In the genomic region with DNA sequence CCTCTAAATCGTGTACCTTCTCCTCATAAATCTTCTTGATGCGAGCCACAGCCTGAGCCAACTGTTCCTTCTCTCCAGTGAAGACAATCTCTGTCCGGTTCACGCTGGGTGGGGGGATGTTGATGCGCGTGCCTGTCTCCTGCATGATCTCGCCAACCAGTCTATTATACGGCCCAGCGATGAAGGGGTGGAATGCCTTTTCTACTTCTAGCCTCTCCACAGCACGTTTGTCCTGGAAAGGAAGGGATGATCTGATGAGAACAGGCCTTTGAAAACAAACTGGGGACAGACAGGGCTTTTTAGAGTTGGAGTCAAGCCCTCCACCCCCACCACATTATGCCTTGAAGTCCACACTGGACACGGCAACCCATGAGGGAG, we compare ENCODE assay signal across 17 cellular contexts. TPM values are rescaled to one million over a fixed set of nuclear protein-coding genes. Genes with fewer than 3 reads are reported as not detected.
DNase-seq lines count a peak whose midpoint lies in the region; ATAC-seq and TF ChIP-seq lines count a peak whose summit lies in the region.
"Had no signal": no experiment of that assay in that cellular context is flagged by ENCODE, and none has a peak within 500 bp of the region (broad histone marks: within the 10 kb centered on the region; RNA-seq: fewer than 3 reads in every experiment).

No MANE protein-coding gene starts in this region.

- no peak overlapping the region for H3K4me3 Mint-ChIP-seq in H9
- H3K4me3 Mint-ChIP-seq in memory B cell, result no peak overlapping the region
- no peak overlapping the region for H3K4me3 Mint-ChIP-seq in activated naive CD8-positive, alpha-beta T cell treated with anti-CD3 and anti-CD28 coated beads for 36 hours
- H3K4me3 Mint-ChIP-seq: CD8-positive, alpha-beta T cell had no signal

- no peak overlapping the region for H3K23ac ChIP-seq in H9 (ENCODE audit: insufficient read length, low read depth, low read length)

- no peak overlapping the region for H2BK5ac ChIP-seq in H9 (ENCODE audit: insufficient read length, low read length)

- no peak overlapping the region for H4K5ac ChIP-seq in H9 (ENCODE audit: insufficient read length, low read depth, low read length)

- H2BK15ac ChIP-seq in H9 (ENCODE audit: low read depth, low read length), result no peak overlapping the region

- H3K4me3 ChIP-seq in body of pancreas (no peak overlapping the region), testis (no peak overlapping the region)
- H3K4me3 ChIP-seq: GM23248, SJSA1 had no signal

- H2BK120ac ChIP-seq in H9 (ENCODE audit: low read depth, low read length, poor library complexity, severe bottlenecking), result no peak overlapping the region

- peaks cover 7 to 49% of the 10 kb centered on the region in 2 donors for H3K36me3 ChIP-seq in body of pancreas (replicated peaks in 1 of 2; ENCODE audit: insufficient read depth in 1 of 2, low read depth in 2 of 2)
- no peaks in the 10 kb centered on the region for H3K36me3 ChIP-seq in testis (ENCODE audit: low read depth, missing control alignments)

- H3K4me1 ChIP-seq in H9 (ENCODE audit: insufficient read depth, low read length) (no peaks in the 10 kb centered on the region), body of pancreas (peaks cover 24% of the 10 kb centered on the region), testis (peaks cover 5% of the 10 kb centered on the region)
- H3K4me1 ChIP-seq: BE2C, SJSA1 had no signal

- no peak overlapping the region for H2BK20ac ChIP-seq in H9 (ENCODE audit: low read depth, low read length, poor library complexity, severe bottlenecking)

- H3K79me1 ChIP-seq in H9 (ENCODE audit: insufficient read depth, low read depth, low read length, poor library complexity, severe bottlenecking), result no peaks in the 10 kb centered on the region

- peak; percentile 12 for DNase-seq in H9
- DNase-seq in body of pancreas, result no peak
- no peak for DNase-seq in memory B cell (ENCODE audit: low spot score in 2 of 2)
- DNase-seq in testis, result peak; percentile 13
- no peak for DNase-seq in activated naive CD8-positive, alpha-beta T cell treated with anti-CD3 and anti-CD28 coated beads for 36 hours
- DNase-seq in stimulated activated naive CD4-positive, alpha-beta T cell (lab: John Stamatoyannopoulos, UW), result no peak
- DNase-seq: BE2C; CD8-positive, alpha-beta T cell; DMS 273 treated with DMSO at 0.1 percent for 48 hours; GDM1; GM23248; KBM-7; NCI-H1436 treated with DMSO at 0.1 percent for 48 hours; NCI-H2081; NCI-H748 treated with DMSO at 0.1 percent for 48 hours had no signal

- H4K8ac ChIP-seq in H9 (replicated peaks; ENCODE audit: insufficient read length, low read depth, low read length), result no peak overlapping the region

- no CpG with 5 or more reads among the region's 11 CpGs for WGBS in H9 (ENCODE audit: extremely low coverage, insufficient read length, low lambda C conversion rate)
- WGBS in body of pancreas, 2 donors, result 65 to 66% methylated on average over 10 to 11 of the region's 11 CpGs
- 67 to 84% methylated on average over 11 of the region's 11 CpGs for WGBS in testis, 2 donors

- H2AFZ ChIP-seq in H9 (ENCODE audit: low read length), result no peak overlapping the region
- H2AFZ ChIP-seq: GM23248 had no signal

- H3K4me1 Mint-ChIP-seq in H9 (no peaks in the 10 kb centered on the region), memory B cell (no peaks in the 10 kb centered on the region)
- H3K4me1 Mint-ChIP-seq in activated naive CD8-positive, alpha-beta T cell treated with anti-CD3 and anti-CD28 coated beads for 36 hours, result no peaks in the 10 kb centered on the region

- H3K36me3 Mint-ChIP-seq in H9 (ENCODE audit: insufficient read depth in 1 of 3, low read depth in 3 of 3) (peaks cover 42 to 93% (median 90%) of the 10 kb centered on the region in 3 experiments), memory B cell (peaks cover 39% of the 10 kb centered on the region)
- H3K36me3 Mint-ChIP-seq in activated naive CD8-positive, alpha-beta T cell treated with anti-CD3 and anti-CD28 coated beads for 36 hours, result peaks cover 37% of the 10 kb centered on the region

- no peak for TF ChIP-seq POLR2A in body of pancreas (IDR thresholded peaks at IDR 0.05)
- no peak for TF ChIP-seq POLR2A in testis (IDR thresholded peaks at IDR 0.05)

- no peaks in the 10 kb centered on the region for H4K20me1 ChIP-seq in H9 (ENCODE audit: control insufficient read depth, insufficient read depth, insufficient read length)

- no peak overlapping the region for H3K56ac ChIP-seq in H9 (ENCODE audit: insufficient read length, low read depth, low read length)

- no peak overlapping the region for H3K14ac ChIP-seq in H9 (ENCODE audit: insufficient read depth, low read length)

- no peak overlapping the region for H3K9ac ChIP-seq in H9 (ENCODE audit: extremely low read depth, insufficient read length, low read length)

- intact Hi-C loops in body of pancreas (cut with DNase I), result no loop called here
- intact Hi-C loops in testis (cut with DNase I; ENCODE audit: low total_unique reads), result no loop called here

- peak overlapping the region in 2 of 3 experiments; percentile 26 to 34; a peak in 2 of 7 replicates for H3K27ac Mint-ChIP-seq in H9
- peak overlapping the region; percentile 11 for H3K27ac Mint-ChIP-seq in memory B cell
- H3K27ac Mint-ChIP-seq in activated naive CD8-positive, alpha-beta T cell treated with anti-CD3 and anti-CD28 coated beads for 36 hours, result no peak overlapping the region
- H3K27ac Mint-ChIP-seq: CD8-positive, alpha-beta T cell had no signal

- H3K27ac ChIP-seq in H9 (ENCODE audit: insufficient read length, low read depth, low read length) (no peak overlapping the region), body of pancreas (peak overlapping the region; percentile 37 to 64 (median 45)), testis (peak overlapping the region in 1 of 2 donors; percentile 55)
- H3K27ac ChIP-seq: SJSA1 had no signal

- H3K23me2 ChIP-seq in H9 (ENCODE audit: insufficient read length, low read depth, low read length, poor library complexity, severe bottlenecking), result no peaks in the 10 kb centered on the region

- H3K9me3 ChIP-seq in H9 (ENCODE audit: control insufficient read depth, low read depth, low read length) (no peaks in the 10 kb centered on the region), body of pancreas (no peaks in the 10 kb centered on the region), testis (no peaks in the 10 kb centered on the region)
- H3K9me3 ChIP-seq: BE2C, SJSA1 had no signal

- TF ChIP-seq CTCF in H9 (conservative IDR thresholded peaks at IDR 0.05) (no peak), body of pancreas (IDR thresholded peaks at IDR 0.05) (no peak), testis (IDR thresholded peaks at IDR 0.05) (no peak)

- H4K91ac ChIP-seq in H9 (ENCODE audit: insufficient read length, low read depth, low read length), result no peak overlapping the region

- no peak overlapping the region for H2AK5ac ChIP-seq in H9 (ENCODE audit: insufficient read length, low read length)

- H3K18ac ChIP-seq in H9 (ENCODE audit: insufficient read length, low read depth, low read length), result no peak overlapping the region

- no peak overlapping the region for H3K4me2 ChIP-seq in H9 (ENCODE audit: insufficient read depth, insufficient read length, low read length)

- H3K9me3 Mint-ChIP-seq in H9 (no peaks in the 10 kb centered on the region), memory B cell (no peaks in the 10 kb centered on the region)
- no peaks in the 10 kb centered on the region for H3K9me3 Mint-ChIP-seq in activated naive CD8-positive, alpha-beta T cell treated with anti-CD3 and anti-CD28 coated beads for 36 hours
- H3K9me3 Mint-ChIP-seq: CD8-positive, alpha-beta T cell had no signal

- no peaks in the 10 kb centered on the region for H3K79me2 ChIP-seq in H9 (ENCODE audit: insufficient read depth, low read length)

- no peaks in the 10 kb centered on the region for H3K27me3 ChIP-seq in H9 (ENCODE audit: insufficient read depth, low read length)
- H3K27me3 ChIP-seq in body of pancreas, result no peaks in the 10 kb centered on the region
- no peaks in the 10 kb centered on the region for H3K27me3 ChIP-seq in testis
- H3K27me3 ChIP-seq: BE2C, SJSA1 had no signal

- ATAC-seq in body of pancreas, result no peak
- no peak for ATAC-seq in memory B cell (ENCODE audit: low read depth)
- ATAC-seq in HG03039 (IDR thresholded peaks at IDR 0.05; ENCODE audit: unreplicated experiment), result no peak
- ATAC-seq: CD8-positive, alpha-beta T cell had no signal

- no peaks in the 10 kb centered on the region for H3K27me3 Mint-ChIP-seq in H9 (ENCODE audit: low read depth)
- H3K27me3 Mint-ChIP-seq in memory B cell, result no peaks in the 10 kb centered on the region
- no peaks in the 10 kb centered on the region for H3K27me3 Mint-ChIP-seq in activated naive CD8-positive, alpha-beta T cell treated with anti-CD3 and anti-CD28 coated beads for 36 hours

- no peak overlapping the region for H3K4ac ChIP-seq in H9 (ENCODE audit: low read depth, low read length)

- no peak overlapping the region for H3T11ph ChIP-seq in H9 (ENCODE audit: low read length)

- H2BK12ac ChIP-seq in H9 (ENCODE audit: insufficient read length, low read depth, low read length), result no peak overlapping the region

RNA-seq across cellular contexts. Expression of a gene that starts 59.3 kb away (rescaled TPM):
- total RNA-seq in H9 (2021) (340 and 364 TPM in 2 replicates), body of pancreas (100 to 1,000 TPM; 501 to 612 TPM), testis (100 to 1,000 TPM; 648 to 790 TPM)
- 600 TPM for polyA plus RNA-seq in testis (ENCODE audit: insufficient read depth, low read depth, low replicate concordance)
- 100 to 1,000 TPM; 272 to 286 TPM for total RNA-seq in activated naive CD8-positive, alpha-beta T cell treated with anti-CD3 and anti-CD28 coated beads for 36 hours

RNA-seq across cellular contexts. Expression of a gene that starts 59.6 kb away (rescaled TPM):
- total RNA-seq in H9 (2021) (385 and 399 TPM in 2 replicates), body of pancreas (100 to 1,000 TPM; 226 to 271 TPM), testis (100 to 1,000 TPM; 310 to 365 TPM)
- 334 TPM for polyA plus RNA-seq in testis (ENCODE audit: insufficient read depth, low read depth, low replicate concordance)
- 100 to 1,000 TPM; 263 to 265 TPM for total RNA-seq in activated naive CD8-positive, alpha-beta T cell treated with anti-CD3 and anti-CD28 coated beads for 36 hours

Comparison
In these comparisons a context has a peak if more than half of its experiments do, and no peak if none do; other contexts are left out.
1. DNase-seq: peak in H9 (single experiment) and testis (single experiment); none in body of pancreas (0 of 4), memory B cell (0 of 2), activated naive CD8-positive, alpha-beta T cell treated with anti-CD3 and anti-CD28 coated beads for 36 hours (single experiment) and stimulated activated naive CD4-positive, alpha-beta T cell (0 of 6).